In the genomic region with DNA sequence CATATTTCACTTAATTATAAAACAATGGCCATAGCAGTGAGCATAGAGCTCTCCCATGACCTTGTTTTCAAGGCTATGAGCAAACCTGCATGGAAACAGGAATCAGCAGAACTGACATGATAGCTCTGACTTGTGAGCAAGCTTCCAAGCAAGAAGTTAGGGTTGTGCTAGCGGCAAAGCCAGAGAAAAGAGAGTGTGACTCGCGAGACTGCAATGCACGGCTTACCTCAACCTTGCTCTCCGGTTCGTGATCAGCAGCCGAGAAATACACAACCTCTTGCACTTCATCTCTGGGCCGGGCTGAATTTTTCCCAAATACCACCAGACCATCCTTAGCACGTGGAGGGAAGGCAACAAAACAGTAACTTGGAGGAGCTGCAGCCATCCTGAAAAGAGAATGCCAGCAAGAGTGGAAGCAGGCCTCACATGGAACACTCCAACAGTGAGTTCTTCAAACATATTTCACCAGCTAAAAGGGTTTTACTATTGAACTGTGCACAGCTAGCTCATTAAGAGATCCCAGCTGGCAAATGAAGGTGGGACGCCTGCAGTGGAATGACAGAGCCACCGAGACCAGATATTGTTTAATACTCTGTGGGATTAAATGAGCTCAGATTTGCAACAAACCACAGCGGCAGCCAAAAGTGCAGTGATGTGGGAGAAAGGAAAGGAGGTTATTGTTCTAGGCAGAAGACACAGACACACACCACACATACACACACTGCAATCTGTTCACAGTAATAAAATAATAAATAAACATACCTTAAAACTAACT, we compare ENCODE assay signal across 14 cellular contexts. TPM values are rescaled to one million over a fixed set of nuclear protein-coding genes. Genes with fewer than 3 reads are reported as not detected.
DNase-seq lines count a peak whose midpoint lies in the region; ATAC-seq and TF ChIP-seq lines count a peak whose summit lies in the region.
"Had no signal": no experiment of that assay in that cellular context is flagged by ENCODE, and none has a peak within 500 bp of the region (broad histone marks: within the 10 kb centered on the region; RNA-seq: fewer than 3 reads in every experiment).

No MANE protein-coding gene starts in this region.

- no peak for ATAC-seq in HG02852 (IDR thresholded peaks at IDR 0.05; ENCODE audit: unreplicated experiment)
- ATAC-seq: esophagus mucosa had no signal

- no peak for TF ChIP-seq CTCF in AG04449 (IDR thresholded peaks at IDR 0.05; ENCODE audit: insufficient read depth, low read length, missing control alignments)
- no peak for TF ChIP-seq CTCF in MM.1S (IDR thresholded peaks at IDR 0.05; ENCODE audit: low read length)

- H3K27ac ChIP-seq in mesenchymal stem cell (ENCODE audit: low read length, poor library complexity, severe bottlenecking) (peak overlapping the region; percentile 39), MM.1S (ENCODE audit: low read length) (no peak overlapping the region)
- H3K27ac ChIP-seq: adrenal gland, prostate gland, thoracic aorta had no signal

- H3F3A ChIP-seq in MM.1S (ENCODE audit: insufficient read depth, low read length): no peaks in the 10 kb centered on the region

- H2BK15ac ChIP-seq in mesenchymal stem cell (ENCODE audit: low read depth, poor library complexity, severe bottlenecking): no peak overlapping the region

- H3K18ac ChIP-seq in mesenchymal stem cell (ENCODE audit: low read depth in 1 of 2, low read length in 2 of 2): no peak overlapping the region

- H2AK5ac ChIP-seq in mesenchymal stem cell (ENCODE audit: low read length, severe bottlenecking): no peak overlapping the region

- H2BK120ac ChIP-seq in mesenchymal stem cell (ENCODE audit: low read depth, low read length): no peak overlapping the region

- no peaks in the 10 kb centered on the region for H3K79me2 ChIP-seq in MM.1S (ENCODE audit: low read length)

- no peak overlapping the region for H4K91ac ChIP-seq in mesenchymal stem cell (ENCODE audit: low read length)

- H3K4ac ChIP-seq in mesenchymal stem cell (ENCODE audit: low read depth in 1 of 2, low read length in 2 of 2): peak overlapping the region in 1 of 2 experiments; percentile 16

- no peak overlapping the region for H2BK5ac ChIP-seq in mesenchymal stem cell (ENCODE audit: low read depth, low read length, poor library complexity, severe bottlenecking)

- CTCF ChIA-PET in AG04449 (lab: Yijun Ruan, JAX): interaction anchor here (0.9 to 3.4 kb wide), 7 partner anchors 10 to 93 kb away, joined by 3 to 12 read pairs (median 5); no protein-coding TSS in a partner anchor

- H3K23ac ChIP-seq in mesenchymal stem cell (ENCODE audit: low read length in 2 of 2): no peak overlapping the region

- H3K79me1 ChIP-seq in mesenchymal stem cell (replicated peaks; ENCODE audit: low read length, poor library complexity, severe bottlenecking): peaks cover 16% of the 10 kb centered on the region

- H4K20me1 ChIP-seq in MM.1S (ENCODE audit: insufficient read depth, low read length): no peaks in the 10 kb centered on the region

- H3K36me3 ChIP-seq in mesenchymal stem cell (ENCODE audit: control insufficient read depth in 1 of 2, insufficient read depth in 2 of 2, low read depth in 1 of 2, low read length in 2 of 2): peaks cover 3 to 44% of the 10 kb centered on the region in 2 experiments
- H3K36me3 ChIP-seq in MM.1S (replicated peaks; ENCODE audit: insufficient read depth, low read length): no peaks in the 10 kb centered on the region
- H3K36me3 ChIP-seq: adrenal gland, prostate gland, thoracic aorta had no signal

- peak overlapping the region; percentile 9 for H3K9ac ChIP-seq in mesenchymal stem cell (ENCODE audit: low read length)
- H3K9ac ChIP-seq in MM.1S (ENCODE audit: low read length): no peak overlapping the region

- WGBS in mesenchymal stem cell: 40% methylated on average over 11 of the region's 12 CpGs

- peak overlapping the region; percentile 26 for H3K4me2 ChIP-seq in mesenchymal stem cell (ENCODE audit: low read length, poor library complexity, severe bottlenecking)
- H3K4me2 ChIP-seq in MM.1S (ENCODE audit: low read depth, low read length): no peak overlapping the region

- no peaks in the 10 kb centered on the region for H3K9me2 ChIP-seq in MM.1S (replicated peaks; ENCODE audit: insufficient read depth, low read length)

- no peaks in the 10 kb centered on the region for H3K27me3 ChIP-seq in mesenchymal stem cell (ENCODE audit: control insufficient read depth in 1 of 2, insufficient read depth in 1 of 2, low read length in 2 of 2)
- H3K27me3 ChIP-seq in MM.1S (replicated peaks; ENCODE audit: insufficient read depth, low read length): no peaks in the 10 kb centered on the region
- H3K27me3 ChIP-seq: adrenal gland had no signal

- POLR2A ChIA-PET in AG04449 (lab: Yijun Ruan, JAX): interaction anchor here (0.6 to 0.9 kb wide), 3 partner anchors 16 to 72 kb away, joined by 3 to 4 read pairs (median 4); no protein-coding TSS in a partner anchor

- H2AFZ ChIP-seq in mesenchymal stem cell (ENCODE audit: low read depth, low read length) (no peak overlapping the region), MM.1S (ENCODE audit: low read length) (no peak overlapping the region)

- H3K4me1 ChIP-seq in mesenchymal stem cell (ENCODE audit: control insufficient read depth, insufficient read depth, low read depth, low read length) (peaks cover 4% of the 10 kb centered on the region), MM.1S (ENCODE audit: low read length) (no peaks in the 10 kb centered on the region)
- H3K4me1 ChIP-seq: prostate gland had no signal

- no peak overlapping the region for H4K8ac ChIP-seq in mesenchymal stem cell (ENCODE audit: low read length)

- no peak overlapping the region for H3K4me3 ChIP-seq in AG04449 (ENCODE audit: low read depth, low read length)
- no peak overlapping the region for H3K4me3 ChIP-seq in mesenchymal stem cell (ENCODE audit: insufficient read depth in 1 of 2, low read depth in 1 of 2, low read length in 2 of 2)
- H3K4me3 ChIP-seq in MM.1S (ENCODE audit: low read length): no peak overlapping the region
- H3K4me3 ChIP-seq: adrenal gland, prostate gland, thoracic aorta had no signal

- DNase-seq in AG04449 (ENCODE audit: low read depth, low spot score) (peak; percentile 28), NCI-H1694 (lab: John Stamatoyannopoulos, UW) (peak; percentile 91), cerebellar cortex (ENCODE audit: low spot score) (peak; percentile 90), mesenchymal stem cell (peak; percentile 82), MM.1S (no peak), NCI-H128 (lab: John Stamatoyannopoulos, UW; ENCODE audit: unreplicated experiment) (no peak), NCI-H2227 treated with DMSO at 0.1 percent for 48 hours (lab: John Stamatoyannopoulos, UW) (no peak)
- DNase-seq: NCI-H187, T-helper 9 cell had no signal

- no peak overlapping the region for H3K14ac ChIP-seq in mesenchymal stem cell (ENCODE audit: low read length in 2 of 2)

- no peak overlapping the region for H2BK12ac ChIP-seq in mesenchymal stem cell (ENCODE audit: low read length in 2 of 2)

- H3K9me3 ChIP-seq in mesenchymal stem cell (ENCODE audit: control insufficient read depth, low read length) (no peaks in the 10 kb centered on the region), MM.1S (replicated peaks; ENCODE audit: insufficient read depth, low read length) (no peaks in the 10 kb centered on the region)
- H3K9me3 ChIP-seq: adrenal gland, prostate gland, thoracic aorta had no signal

RNA-seq across cellular contexts. Expression of gene SCRN1, which starts 20.7 kb away (rescaled TPM):
- 89.2 TPM for polyA plus RNA-seq in mesenchymal stem cell (2013, experiment 1 of 2)
- 86.9 TPM for polyA plus RNA-seq in mesenchymal stem cell (2013, experiment 2 of 2)

RNA-seq across cellular contexts. Expression of gene FKBP14, which starts 57.6 kb away (rescaled TPM):
- 68.8 TPM for polyA plus RNA-seq in mesenchymal stem cell (2013, experiment 1 of 2)
- polyA plus RNA-seq in mesenchymal stem cell (2013, experiment 2 of 2): 69.1 TPM

RNA-seq across cellular contexts. Expression of gene PLEKHA8, which starts 59.3 kb away (rescaled TPM):
- 6.3 TPM for polyA plus RNA-seq in mesenchymal stem cell (2013, experiment 1 of 2)
- 6.0 TPM for polyA plus RNA-seq in mesenchymal stem cell (2013, experiment 2 of 2)

Comparison
In these comparisons a context has a peak if more than half of its experiments do, and no peak if none do; other contexts are left out.
1. DNase-seq: peak in AG04449 (single experiment), NCI-H1694 (single experiment), cerebellar cortex (single experiment) and mesenchymal stem cell (single experiment); none in MM.1S (single experiment), NCI-H128 (single experiment) and NCI-H2227 treated with DMSO at 0.1 percent for 48 hours (single experiment).